In genomic region chr7:95104739-95105138, GRCh38 we compare ENCODE assay signal across 12 cellular contexts.
DNase-seq lines count a peak whose midpoint lies in the region; ATAC-seq, FAIRE-seq and TF ChIP-seq lines count a peak whose summit lies in the region.
"Had no signal": no experiment of that assay in that cellular context is flagged by ENCODE, and none has a peak within 500 bp of the region (broad histone marks: within the 10 kb centered on the region; RNA-seq: fewer than 3 reads in every experiment).

No MANE protein-coding gene starts in this region.

- DNase-seq in A549 (ENCODE audit: low read depth in 1 of 2, low spot score in 1 of 2) = peak in 1 of 2 experiments; percentile 42
- DNase-seq in LNCaP clone FGC (ENCODE audit: low read depth) = peak; percentile 45
- DNase-seq in cardiac fibroblast (ENCODE audit: low read depth in 2 of 2) = peak; percentile 3 to 13
- DNase-seq in medulla oblongata (ENCODE audit: extremely low spot score) = peak; percentile 35
- no peak for DNase-seq in stimulated activated naive CD8-positive, alpha-beta T cell treated with anti-CD3 and anti-CD28 coated beads, Interleukin-15, Interleukin-2, amounts not matched to agents 100 U/mL and 50 U/mL, for 24 hours
- no peak for DNase-seq in stimulated activated naive CD4-positive, alpha-beta T cell treated with Interleukin-2 at 50 U/mL for 16 hours (lab: John Stamatoyannopoulos, UW)
- no peak for DNase-seq in stimulated activated effector memory CD8-positive, alpha-beta T cell treated with anti-CD3 and anti-CD28 coated beads, Interleukin-12 subunit alpha, Interleukin-12 subunit beta, amount 100 ng/mL, for 72 hours (ENCODE audit: low spot score in 2 of 2)
- DNase-seq: activated B cell treated with CpG ODN at 0.5 μM for 24 hours, endodermal cell, IMR-90 had no signal

- H3K27ac Mint-ChIP-seq in stimulated activated effector memory CD8-positive, alpha-beta T cell treated with anti-CD3 and anti-CD28 coated beads, Interleukin-12 subunit alpha, Interleukin-12 subunit beta, amount 100 ng/mL, for 72 hours = no peak overlapping the region
- H3K27ac Mint-ChIP-seq: activated B cell treated with CpG ODN at 0.5 μM for 24 hours, endodermal cell had no signal

- H3K4me2 ChIP-seq in A549 = peak overlapping the region; percentile 65

- no peak overlapping the region for H3K4me3 Mint-ChIP-seq in stimulated activated effector memory CD8-positive, alpha-beta T cell treated with anti-CD3 and anti-CD28 coated beads, Interleukin-12 subunit alpha, Interleukin-12 subunit beta, amount 100 ng/mL, for 72 hours
- H3K4me3 Mint-ChIP-seq: activated B cell treated with CpG ODN at 0.5 μM for 24 hours, endodermal cell had no signal

- TF ChIP-seq CTCF in A549 (IDR thresholded peaks at IDR 0.05) (no peak), LNCaP clone FGC (IDR thresholded peaks at IDR 0.05; ENCODE audit: control insufficient read depth, extremely low read depth, insufficient read depth) (no peak), cardiac fibroblast (IDR thresholded peaks at IDR 0.05; ENCODE audit: low read depth, low read length) (no peak)

- no peaks in the 10 kb centered on the region for H3K4me1 Mint-ChIP-seq in stimulated activated effector memory CD8-positive, alpha-beta T cell treated with anti-CD3 and anti-CD28 coated beads, Interleukin-12 subunit alpha, Interleukin-12 subunit beta, amount 100 ng/mL, for 72 hours
- H3K4me1 Mint-ChIP-seq: activated B cell treated with CpG ODN at 0.5 μM for 24 hours had no signal

- POLR2A ChIA-PET in A549 (lab: Yijun Ruan, JAX) = interaction anchor here (0.6 kb wide), 1 partner anchor 35 kb away, joined by 3 read pairs; no protein-coding TSS in a partner anchor

- FAIRE-seq in A549 (lab: Jason Lieb, UNC) = peak; percentile 67

- H3K27ac ChIP-seq in A549 = peak overlapping the region; percentile 43 to 60; a peak in 5 of 6 replicates

- no peaks in the 10 kb centered on the region for H3K36me3 Mint-ChIP-seq in stimulated activated effector memory CD8-positive, alpha-beta T cell treated with anti-CD3 and anti-CD28 coated beads, Interleukin-12 subunit alpha, Interleukin-12 subunit beta, amount 100 ng/mL, for 72 hours

- H3K9me3 Mint-ChIP-seq in stimulated activated effector memory CD8-positive, alpha-beta T cell treated with anti-CD3 and anti-CD28 coated beads, Interleukin-12 subunit alpha, Interleukin-12 subunit beta, amount 100 ng/mL, for 72 hours = no peaks in the 10 kb centered on the region
- H3K9me3 Mint-ChIP-seq: activated B cell treated with CpG ODN at 0.5 μM for 24 hours had no signal

- WGBS in A549 (ENCODE audit: missing lambda C conversion rate) = 4% methylated on average over 1 of the region's 1 CpG

- ATAC-seq in A549 = peak; percentile 53 to 80
- no peak for ATAC-seq in GM18498 (IDR thresholded peaks at IDR 0.05; ENCODE audit: unreplicated experiment)
- ATAC-seq in stimulated activated naive CD8-positive, alpha-beta T cell treated with anti-CD3 and anti-CD28 coated beads, Interleukin-15, Interleukin-2, amounts not matched to agents 100 U/mL and 50 U/mL, for 24 hours = no peak
- ATAC-seq in stimulated activated effector memory CD8-positive, alpha-beta T cell treated with anti-CD3 and anti-CD28 coated beads, Interleukin-12 subunit alpha, Interleukin-12 subunit beta, amount 100 ng/mL, for 72 hours = no peak
- ATAC-seq: sciatic nerve had no signal

- TF ChIP-seq POLR2A in A549 (IDR thresholded peaks at IDR 0.05; ENCODE audit: low read length) = no peak

- CTCF ChIA-PET in A549 (lab: Yijun Ruan, JAX) = interaction anchor here (0.6 to 1.1 kb wide), 4 partner anchors 17 to 373 kb away, joined by 3 read pairs; no protein-coding TSS in a partner anchor

- H3K4me1 ChIP-seq in A549 = peaks cover 41% of the 10 kb centered on the region

- H3K9me3 ChIP-seq in A549 = no peaks in the 10 kb centered on the region

- no peak for TF ChIP-seq EP300 in A549 (IDR thresholded peaks at IDR 0.05)

- no peak for TF ChIP-seq RAD21 in A549 (conservative IDR thresholded peaks at IDR 0.05 in 1 of 2, IDR thresholded peaks at IDR 0.05 in 1 of 2)

- H3K4me3 ChIP-seq in A549 (no peak overlapping the region), LNCaP clone FGC (ENCODE audit: low read depth, low read length) (no peak overlapping the region), cardiac fibroblast (replicated peaks in 1 of 2; ENCODE audit: low read depth in 2 of 2, low read length in 2 of 2) (no peak overlapping the region)

TF ChIP-seq in A549, 52 proteins besides CTCF, POLR2A, EP300 and RAD21:
- TF ChIP-seq HDAC2 (IDR thresholded peaks at IDR 0.05) = no peak
- TF ChIP-seq JUNB (IDR thresholded peaks at IDR 0.05) = 0 out of 2 replicates have a peak, but pooled peaks have one; percentile 19
- TF ChIP-seq FOSL2 (IDR thresholded peaks at IDR 0.05) = peak; percentile 20; the same call in 1 of the 2 replicates
- peak; percentile 48 for TF ChIP-seq FOSL2 (CRISPR knock-in tag; IDR thresholded peaks at IDR 0.05)

Comparison
In these comparisons a context has a peak if more than half of its experiments do, and no peak if none do; other contexts are left out.
1. ATAC-seq: peak in A549 (2 of 2); none in GM18498 (single experiment), stimulated activated naive CD8-positive, alpha-beta T cell treated with anti-CD3 and anti-CD28 coated beads, Interleukin-15, Interleukin-2, amounts not matched to agents 100 U/mL and 50 U/mL, for 24 hours (single experiment) and stimulated activated effector memory CD8-positive, alpha-beta T cell treated with anti-CD3 and anti-CD28 coated beads, Interleukin-12 subunit alpha, Interleukin-12 subunit beta, amount 100 ng/mL, for 72 hours (single experiment).
2. DNase-seq: peak in LNCaP clone FGC (single experiment), cardiac fibroblast (2 of 2) and medulla oblongata (single experiment); none in stimulated activated naive CD8-positive, alpha-beta T cell treated with anti-CD3 and anti-CD28 coated beads, Interleukin-15, Interleukin-2, amounts not matched to agents 100 U/mL and 50 U/mL, for 24 hours (single experiment), stimulated activated naive CD4-positive, alpha-beta T cell treated with Interleukin-2 at 50 U/mL for 16 hours (single experiment) and stimulated activated effector memory CD8-positive, alpha-beta T cell treated with anti-CD3 and anti-CD28 coated beads, Interleukin-12 subunit alpha, Interleukin-12 subunit beta, amount 100 ng/mL, for 72 hours (0 of 2).